ENCODE assay signal across 8 cellular contexts in the genomic region with DNA sequence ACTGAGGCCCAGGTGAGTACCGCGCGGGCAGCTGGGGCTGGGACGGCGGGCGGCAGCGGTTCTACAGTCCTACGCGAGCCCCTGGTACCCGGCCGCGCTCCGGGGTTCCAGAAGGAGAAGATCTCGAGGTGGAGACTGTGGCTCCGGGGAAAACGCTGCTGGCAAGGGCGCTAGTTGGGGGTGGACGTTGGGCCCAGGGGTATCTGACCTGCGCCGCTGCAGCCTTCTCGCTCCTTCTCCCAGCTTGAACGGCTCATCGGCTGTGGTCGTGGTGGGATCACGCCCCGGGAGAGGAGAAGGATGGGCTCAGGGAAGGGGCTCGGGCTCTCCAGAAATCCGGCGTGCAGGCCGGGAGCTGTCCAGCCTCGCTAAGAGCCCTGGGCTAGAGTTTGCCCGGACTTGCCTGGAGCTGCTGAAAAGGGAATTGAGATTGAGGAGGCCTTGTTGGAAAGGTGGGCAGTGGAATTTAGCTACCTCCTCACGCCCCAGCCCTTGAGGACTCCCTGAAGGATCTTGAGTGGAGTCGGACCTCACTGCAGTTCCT. TPM values are rescaled to one million over a fixed set of nuclear protein-coding genes. Genes with fewer than 3 reads are reported as not detected.
DNase-seq lines count a peak whose midpoint lies in the region; ATAC-seq and TF ChIP-seq lines count a peak whose summit lies in the region.

No MANE protein-coding gene starts in this region.

- no peaks in the 10 kb centered on the region for H3K9me3 ChIP-seq in esophagus muscularis mucosa
- H3K9me3 ChIP-seq in ovary, result no peaks in the 10 kb centered on the region

- intact Hi-C loops in Calu3 (cut with micrococcal nuclease; ENCODE audit: unreplicated experiment), result no loop called here
- intact Hi-C loops in esophagus muscularis mucosa (cut with DNase I), result no loop called here
- intact Hi-C loops in ovary (cut with DNase I), result no loop called here

- CTCF ChIA-PET in Calu3 (lab: Charles Lee) (interaction anchor here (0.8 kb wide), 2 partner anchors 56 to 788 kb away, joined by 3 read pairs; no protein-coding TSS in a partner anchor), RWPE1 (lab: Yijun Ruan, JAX) (interaction anchor here (0.6 to 0.7 kb wide), 2 partner anchors 15 to 145 kb away, joined by 3 to 4 read pairs; no protein-coding TSS in a partner anchor)

- H3K9me3 Mint-ChIP-seq in Calu3 (ENCODE audit: low read depth, unreplicated experiment), result no peaks in the 10 kb centered on the region

- H3K36me3 ChIP-seq in esophagus muscularis mucosa, result no peaks in the 10 kb centered on the region
- no peaks in the 10 kb centered on the region for H3K36me3 ChIP-seq in ovary

- H3K36me3 Mint-ChIP-seq in Calu3 (ENCODE audit: insufficient read depth, unreplicated experiment), result peaks cover 7% of the 10 kb centered on the region

- no peak for DNase-seq in Calu3
- DNase-seq in RWPE1 (ENCODE audit: low spot score), result no peak
- DNase-seq in esophagus muscularis mucosa (ENCODE audit: extremely low spot score), result no peak
- no peak for DNase-seq in ovary
- no peak for DNase-seq in SW 1271 (lab: John Stamatoyannopoulos, UW)
- no peak for DNase-seq in SK-N-DZ (ENCODE audit: low spot score)
- no peak for DNase-seq in RKO (ENCODE audit: low spot score)

- H3K4me3 ChIP-seq in esophagus muscularis mucosa (peak overlapping the region; percentile 64 to 80 (median 73)), ovary (peak overlapping the region; percentile 52)

- peaks cover 15% of the 10 kb centered on the region for H3K4me1 Mint-ChIP-seq in Calu3 (ENCODE audit: low read depth, unreplicated experiment)

- H3K27ac ChIP-seq in RWPE1 (peak overlapping the region; percentile 69), esophagus muscularis mucosa (replicated peaks in 1 of 4) (peak overlapping the region; percentile 65 to 83 (median 73)), ovary (peak overlapping the region; percentile 55 to 60)

- H3K4me3 Mint-ChIP-seq in Calu3 (ENCODE audit: low read depth, unreplicated experiment), result peak overlapping the region; percentile 85

- POLR2A ChIA-PET in RWPE1 (lab: Yijun Ruan, JAX; ENCODE audit: low non-redundant PET), result no interaction called here

- no peak for TF ChIP-seq POLR2A in esophagus muscularis mucosa (IDR thresholded peaks at IDR 0.05; ENCODE audit: low read depth)
- TF ChIP-seq POLR2A in ovary (IDR thresholded peaks at IDR 0.05), result no peak

- H3K4me1 ChIP-seq in esophagus muscularis mucosa, result peaks cover 29 to 41% (median 36%) of the 10 kb centered on the region in 4 donors
- H3K4me1 ChIP-seq in ovary (ENCODE audit: insufficient read depth), result peaks cover 12% of the 10 kb centered on the region

- H3K27me3 Mint-ChIP-seq in Calu3 (ENCODE audit: unreplicated experiment), result peaks cover 79% of the 10 kb centered on the region

- no peak for TF ChIP-seq CTCF in Calu3 (IDR thresholded peaks at IDR 0.05; ENCODE audit: unreplicated experiment)
- TF ChIP-seq CTCF in RWPE1 (conservative IDR thresholded peaks at IDR 0.05; ENCODE audit: low read depth), result no peak
- TF ChIP-seq CTCF in esophagus muscularis mucosa (IDR thresholded peaks at IDR 0.05), result no peak
- no peak for TF ChIP-seq CTCF in ovary (IDR thresholded peaks at IDR 0.05)

- no peak for ATAC-seq in GM21737 (IDR thresholded peaks at IDR 0.05; ENCODE audit: unreplicated experiment)

- BruUV-seq in Calu3 (replicated peaks; lab: Mats Ljungman, UMichigan), result no TSS peak

- TF ChIP-seq EP300 in esophagus muscularis mucosa (IDR thresholded peaks at IDR 0.05), result no peak
- no peak for TF ChIP-seq EP300 in ovary (IDR thresholded peaks at IDR 0.05)

- peaks cover 5 to 49% (median 31%) of the 10 kb centered on the region in 4 donors for H3K27me3 ChIP-seq in esophagus muscularis mucosa
- peaks cover 4% of the 10 kb centered on the region for H3K27me3 ChIP-seq in ovary

- no peak overlapping the region for H3K27ac Mint-ChIP-seq in Calu3 (ENCODE audit: unreplicated experiment)

- 16% methylated on average over 34 of the region's 34 CpGs for WGBS in esophagus muscularis mucosa
- 2 to 13% (median 3%) methylated on average over 29 to 34 of the region's 34 CpGs for WGBS in ovary, 3 donors

RNA-seq across cellular contexts. Expression of gene POU3F1, which starts 1.1 kb away (rescaled TPM):
- total RNA-seq in Calu3 (2022) (not detected in 2 replicates), esophagus muscularis mucosa (1 to 10 TPM in 1 of 4 donors, under 1 TPM in 2, not detected in 1; 0.29 to 1.3 (median 0.33) TPM), ovary (under 1 TPM in 4 of 7 donors, not detected in 3; 0.10 to 0.53 (median 0.33) TPM)
- under 1 TPM in 1 of 2 donors, not detected in 1; 0.04 TPM for polyA plus RNA-seq in ovary
- 0.96 and 1.3 TPM in 2 replicates for polyA plus RNA-seq in SK-N-DZ (2014; cell fraction: cytosol; rRNA removed)
- polyA plus RNA-seq in SK-N-DZ (2014; cell fraction: nucleus; rRNA removed), result 0.52 and 0.62 TPM in 2 replicates

RNA-seq across cellular contexts. Expression of gene UTP11, which starts 35.1 kb away (rescaled TPM):
- total RNA-seq in Calu3 (2022), result 38.5 and 43.0 TPM in 2 replicates
- 10 to 100 TPM; 39.7 to 55.8 (median 42.4) TPM for total RNA-seq in esophagus muscularis mucosa
- 10 to 100 TPM; 17.4 to 38.5 (median 29.7) TPM for total RNA-seq in ovary
- 10 to 100 TPM; 20.9 to 35.1 TPM for polyA plus RNA-seq in ovary
- polyA plus RNA-seq in SK-N-DZ (2014; cell fraction: cytosol; rRNA removed), result 95.0 and 95.5 TPM in 2 replicates
- 36.9 and 51.2 TPM in 2 replicates for polyA plus RNA-seq in SK-N-DZ (2014; cell fraction: nucleus; rRNA removed)

RNA-seq across cellular contexts. Expression of gene FHL3, which starts 42.4 kb away (rescaled TPM):
- total RNA-seq in Calu3 (2022), result 16.9 and 20.4 TPM in 2 replicates
- total RNA-seq in esophagus muscularis mucosa, result 10 to 100 TPM; 38.3 to 76.9 (median 52.9) TPM
- total RNA-seq in ovary, result 10 to 100 TPM; 19.4 to 63.3 (median 40.4) TPM
- 10 to 100 TPM; 13.9 to 28.8 TPM for polyA plus RNA-seq in ovary
- polyA plus RNA-seq in SK-N-DZ (2014; cell fraction: cytosol; rRNA removed), result 8.5 and 9.1 TPM in 2 replicates
- polyA plus RNA-seq in SK-N-DZ (2014; cell fraction: nucleus; rRNA removed), result 8.7 and 10.1 TPM in 2 replicates

RNA-seq across cellular contexts. Expression of gene SF3A3, which starts 57.9 kb away (rescaled TPM):
- total RNA-seq in Calu3 (2022), result 75.3 and 91.7 TPM in 2 replicates
- 10 to 100 TPM; 38.2 to 42.4 (median 40.6) TPM for total RNA-seq in esophagus muscularis mucosa
- total RNA-seq in ovary, result 10 to 100 TPM; 29.0 to 62.5 (median 44.3) TPM
- 100 to 1,000 TPM in 1 of 2 donors, 10 to 100 TPM in 1; 27.4 to 110 TPM for polyA plus RNA-seq in ovary
- 104 and 138 TPM in 2 replicates for polyA plus RNA-seq in SK-N-DZ (2014; cell fraction: cytosol; rRNA removed)
- 89.0 and 153 TPM in 2 replicates for polyA plus RNA-seq in SK-N-DZ (2014; cell fraction: nucleus; rRNA removed)
